Comparison of ENCODE assay signal across 13 cellular contexts in genomic region chr16:84605339-84605848, GRCh38. TPM values are rescaled to one million over a fixed set of nuclear protein-coding genes. Genes with fewer than 3 reads are reported as not detected.
A peak's percentile ranks its signal among the peaks of the same experiment; 100 is the strongest.
DNase-seq lines count a peak whose midpoint lies in the region; ATAC-seq and TF ChIP-seq lines count a peak whose summit lies in the region.
"Had no signal": no experiment of that assay in that cellular context is flagged by ENCODE, and none has a peak within 500 bp of the region (broad histone marks: within the 10 kb centered on the region; RNA-seq: fewer than 3 reads in every experiment).

No MANE protein-coding gene starts in this region.

- DNase-seq in CD1c-positive myeloid dendritic cell (ENCODE audit: extremely low spot score) = peak; percentile 15
- no peak for DNase-seq in HCT116 (ENCODE audit: low read depth, low spot score)
- DNase-seq in activated CD4-positive, alpha-beta memory T cell treated with anti-CD3 and anti-CD28 coated beads, Interleukin-2, amount 10 ng/mL, durations not matched to agents 7 days and 5 days = no peak
- DNase-seq in naive thymus-derived CD4-positive, alpha-beta T cell = no peak
- DNase-seq in NCI-H226 = no peak
- no peak for DNase-seq in NCI-H524 treated with DMSO at 0.1 percent for 48 hours (lab: John Stamatoyannopoulos, UW)
- DNase-seq in adrenal gland = no peak
- DNase-seq in prostate gland (ENCODE audit: low spot score) = no peak
- DNase-seq: NCI-H1092 treated with DMSO at 0.1 percent for 48 hours, tibial artery had no signal

- intact Hi-C loops in HCT116 (cut with micrococcal nuclease) (no loop called here), adrenal gland (cut with DNase I) (no loop called here), prostate gland (cut with DNase I) (no loop called here)
- intact Hi-C loops in naive thymus-derived CD4-positive, alpha-beta T cell (cut with micrococcal nuclease) = no loop called here

- H3K79me2 ChIP-seq in HCT116 (ENCODE audit: insufficient read depth, low read length) = peaks cover 93% of the 10 kb centered on the region

- H3K27me3 ChIP-seq in HCT116 (ENCODE audit: insufficient read depth, low read length) (no peaks in the 10 kb centered on the region), adrenal gland (no peaks in the 10 kb centered on the region), prostate gland (replicated peaks; ENCODE audit: insufficient read depth) (no peaks in the 10 kb centered on the region)
- no peaks in the 10 kb centered on the region for H3K27me3 ChIP-seq in naive thymus-derived CD4-positive, alpha-beta T cell (ENCODE audit: control insufficient read depth in 2 of 2, insufficient read depth in 2 of 2, low read length in 2 of 2)
- H3K27me3 ChIP-seq: dorsolateral prefrontal cortex, hepatocyte, tibial artery had no signal

- TF ChIP-seq CTCF in HCT116 (IDR thresholded peaks at IDR 0.05 in 2 of 3, conservative IDR thresholded peaks at IDR 0.05 in 1 of 3; ENCODE audit: borderline replicate concordance in 1 of 3, insufficient read depth in 1 of 3, low read depth in 2 of 3, low read length in 2 of 3) (no peak), adrenal gland (IDR thresholded peaks at IDR 0.05) (no peak), prostate gland (IDR thresholded peaks at IDR 0.05) (no peak)

- TF ChIP-seq POLR2A in HCT116 (IDR thresholded peaks at IDR 0.05; ENCODE audit: borderline replicate concordance, extremely low read depth, insufficient read depth, insufficient read length) (no peak), adrenal gland (IDR thresholded peaks at IDR 0.05) (no peak), prostate gland (IDR thresholded peaks at IDR 0.05) (no peak)

- WGBS in adrenal gland, 4 donors = 88 to 94% (median 89%) methylated on average over 6 of the region's 6 CpGs
- 79% methylated on average over 6 of the region's 6 CpGs for WGBS in prostate gland

- H3K4me3 ChIP-seq in HCT116 (replicated peaks in 1 of 2; ENCODE audit: low read depth in 1 of 2, low read length in 2 of 2) (no peak overlapping the region), adrenal gland (no peak overlapping the region), prostate gland (no peak overlapping the region)
- H3K4me3 ChIP-seq in naive thymus-derived CD4-positive, alpha-beta T cell (ENCODE audit: low read length) = no peak overlapping the region
- H3K4me3 ChIP-seq: dorsolateral prefrontal cortex, hepatocyte, tibial artery had no signal

- H3K27ac Mint-ChIP-seq in activated CD4-positive, alpha-beta memory T cell treated with anti-CD3 and anti-CD28 coated beads, Interleukin-2, amount 10 ng/mL, durations not matched to agents 7 days and 5 days = peak overlapping the region; percentile 92
- peak overlapping the region; percentile 41 to 94 (median 76) for H3K27ac Mint-ChIP-seq in naive thymus-derived CD4-positive, alpha-beta T cell

- H3K4me1 ChIP-seq in HCT116 (ENCODE audit: control insufficient read depth in 1 of 2, insufficient read depth in 2 of 2, low read length in 2 of 2) (peaks cover 37 to 63% of the 10 kb centered on the region in 2 experiments), adrenal gland (replicated peaks in 1 of 2) (peaks cover 0 to 34% of the 10 kb centered on the region in 2 donors), prostate gland (replicated peaks) (no peaks in the 10 kb centered on the region)
- peaks cover 86 to 94% of the 10 kb centered on the region in 2 donors for H3K4me1 ChIP-seq in naive thymus-derived CD4-positive, alpha-beta T cell (ENCODE audit: control insufficient read depth in 2 of 2, insufficient read depth in 2 of 2, low read length in 2 of 2)

- TF ChIP-seq RAD21 in HCT116 (IDR thresholded peaks at IDR 0.05; ENCODE audit: low read depth) = no peak

- POLR2A ChIA-PET in HCT116 (lab: Charles Lee) = interaction anchor here (1.3 kb wide), 1 partner anchor 13 kb away, joined by 4 read pairs; the partner anchor contains the start of gene COTL1
- POLR2A ChIA-PET in activated CD4-positive, alpha-beta memory T cell treated with anti-CD3 and anti-CD28 coated beads, Interleukin-2, amount 10 ng/mL, durations not matched to agents 7 days and 5 days (lab: Charles Lee) = interaction anchor here (0.9 to 5.3 kb wide), 8 partner anchors 9 to 94 kb away, joined by 3 to 142 read pairs (median 14); no protein-coding TSS in a partner anchor
- POLR2A ChIA-PET in naive thymus-derived CD4-positive, alpha-beta T cell (lab: Charles Lee) = interaction anchor here (1.1 to 4.4 kb wide), 4 partner anchors 7 to 91 kb away, joined by 4 to 32 read pairs (median 19); no protein-coding TSS in a partner anchor

- CTCF ChIA-PET in HCT116 (lab: Charles Lee) = no interaction called here
- CTCF ChIA-PET in activated CD4-positive, alpha-beta memory T cell treated with anti-CD3 and anti-CD28 coated beads, Interleukin-2, amount 10 ng/mL, durations not matched to agents 7 days and 5 days (lab: Charles Lee) = interaction anchor here (0.6 to 3.8 kb wide), 3 partner anchors 7 to 19 kb away, joined by 3 to 22 read pairs (median 4); no protein-coding TSS in a partner anchor
- CTCF ChIA-PET in naive thymus-derived CD4-positive, alpha-beta T cell (lab: Charles Lee) = no interaction called here

- no peak overlapping the region for H3K4me3 Mint-ChIP-seq in activated CD4-positive, alpha-beta memory T cell treated with anti-CD3 and anti-CD28 coated beads, Interleukin-2, amount 10 ng/mL, durations not matched to agents 7 days and 5 days
- H3K4me3 Mint-ChIP-seq in naive thymus-derived CD4-positive, alpha-beta T cell = peak overlapping the region in 5 of 10 donors; percentile 23 to 89 (median 31)

- H3K36me3 Mint-ChIP-seq in activated CD4-positive, alpha-beta memory T cell treated with anti-CD3 and anti-CD28 coated beads, Interleukin-2, amount 10 ng/mL, durations not matched to agents 7 days and 5 days (ENCODE audit: low read depth) = peaks cover 77% of the 10 kb centered on the region
- peaks cover 0 to 61% (median 4%) of the 10 kb centered on the region in 5 donors for H3K36me3 Mint-ChIP-seq in naive thymus-derived CD4-positive, alpha-beta T cell

- peaks cover 4% of the 10 kb centered on the region; the same call in 1 of the 2 replicates for H4K20me1 ChIP-seq in HCT116 (ENCODE audit: insufficient read depth)

- H2AFZ ChIP-seq in HCT116 (ENCODE audit: low read depth, low read length, poor library complexity, severe bottlenecking) = no peak overlapping the region
- H2AFZ ChIP-seq: hepatocyte had no signal

- H3K27ac ChIP-seq in HCT116 (ENCODE audit: low read depth, low read length) (no peak overlapping the region), adrenal gland (no peak overlapping the region), prostate gland (no peak overlapping the region)
- no peak overlapping the region for H3K27ac ChIP-seq in naive thymus-derived CD4-positive, alpha-beta T cell (ENCODE audit: low read depth, low read length)
- H3K27ac ChIP-seq: hepatocyte, tibial artery had no signal

- ATAC-seq in HCT116 = no peak
- no peak for ATAC-seq in naive thymus-derived CD4-positive, alpha-beta T cell
- ATAC-seq: HepG2 had no signal

- H3K9me2 ChIP-seq in HCT116 (ENCODE audit: insufficient read depth) = no peaks in the 10 kb centered on the region

- no TSS peak for BruUV-seq in HCT116 (replicated peaks; lab: Mats Ljungman, UMichigan)

- H3K4me2 ChIP-seq in HCT116 (ENCODE audit: low read length) = no peak overlapping the region
- H3K4me2 ChIP-seq: hepatocyte had no signal

- peaks cover 96% of the 10 kb centered on the region for H3K4me1 Mint-ChIP-seq in activated CD4-positive, alpha-beta memory T cell treated with anti-CD3 and anti-CD28 coated beads, Interleukin-2, amount 10 ng/mL, durations not matched to agents 7 days and 5 days
- peaks cover 68 to 96% (median 93%) of the 10 kb centered on the region in 7 donors for H3K4me1 Mint-ChIP-seq in naive thymus-derived CD4-positive, alpha-beta T cell

- no peak overlapping the region for H3K9ac ChIP-seq in HCT116 (ENCODE audit: low read length)

- peaks cover 0 to 2% of the 10 kb centered on the region in 2 experiments; a peak in 1 of 4 replicates for H3K36me3 ChIP-seq in HCT116 (ENCODE audit: control insufficient read depth in 1 of 2, insufficient read depth in 2 of 2, low read length in 2 of 2)
- H3K36me3 ChIP-seq in naive thymus-derived CD4-positive, alpha-beta T cell (ENCODE audit: control insufficient read depth in 2 of 3, insufficient read depth in 3 of 3, low read length in 3 of 3) = peaks cover 0 to 5% (median 0%) of the 10 kb centered on the region in 3 experiments
- H3K36me3 ChIP-seq in adrenal gland (replicated peaks in 1 of 2) = no peaks in the 10 kb centered on the region
- no peaks in the 10 kb centered on the region for H3K36me3 ChIP-seq in prostate gland
- H3K36me3 ChIP-seq: tibial artery had no signal

- H3K27me3 Mint-ChIP-seq in activated CD4-positive, alpha-beta memory T cell treated with anti-CD3 and anti-CD28 coated beads, Interleukin-2, amount 10 ng/mL, durations not matched to agents 7 days and 5 days = no peaks in the 10 kb centered on the region
- H3K27me3 Mint-ChIP-seq in naive thymus-derived CD4-positive, alpha-beta T cell = no peaks in the 10 kb centered on the region

- H3K9me3 Mint-ChIP-seq in activated CD4-positive, alpha-beta memory T cell treated with anti-CD3 and anti-CD28 coated beads, Interleukin-2, amount 10 ng/mL, durations not matched to agents 7 days and 5 days = peaks cover 2% of the 10 kb centered on the region
- peaks cover 0 to 4% (median 0%) of the 10 kb centered on the region in 11 donors for H3K9me3 Mint-ChIP-seq in naive thymus-derived CD4-positive, alpha-beta T cell

- RAD21 ChIA-PET in HCT116 (lab: Charles Lee; ENCODE audit: low non-redundant PET in 1 of 2, low total read pairs in 2 of 2, uncharacterized antibody in 2 of 2, unreplicated experiment in 2 of 2) = no interaction called here

- H3K9me3 ChIP-seq in HCT116 (ENCODE audit: control insufficient read depth in 1 of 2, insufficient read depth in 1 of 2, low read depth in 1 of 2, low read length in 2 of 2) = no peaks in the 10 kb centered on the region
- no peaks in the 10 kb centered on the region for H3K9me3 ChIP-seq in naive thymus-derived CD4-positive, alpha-beta T cell (ENCODE audit: control insufficient read depth in 2 of 3, low read length in 3 of 3)
- H3K9me3 ChIP-seq in adrenal gland (replicated peaks in 1 of 3) = no peaks in the 10 kb centered on the region
- no peaks in the 10 kb centered on the region for H3K9me3 ChIP-seq in prostate gland

RNA-seq across cellular contexts. Expression of gene COTL1, which starts 12.5 kb away (rescaled TPM):
- total RNA-seq in HCT116 (2021; ENCODE audit: unreplicated experiment) (276 TPM), adrenal gland (10 to 100 TPM; 30.0 to 93.8 (median 61.8) TPM), prostate gland (100 to 1,000 TPM in 1 of 2 donors, 10 to 100 TPM in 1; 46.8 to 110 TPM)
- polyA plus RNA-seq in HCT116 (2012) = 173 and 223 TPM in 2 replicates
- total RNA-seq in activated CD4-positive, alpha-beta memory T cell treated with anti-CD3 and anti-CD28 coated beads, Interleukin-2, amount 10 ng/mL, durations not matched to agents 7 days and 5 days = 100 to 1,000 TPM; 676 to 689 TPM
- total RNA-seq in naive thymus-derived CD4-positive, alpha-beta T cell = 100 to 1,000 TPM in 3 of 5 experiments, 10 to 100 TPM in 2; 84.2 to 704 (median 172) TPM
- polyA plus RNA-seq in naive thymus-derived CD4-positive, alpha-beta T cell = 100 to 1,000 TPM; 268 to 344 TPM
- 10 to 100 TPM; 45.4 to 54.5 (median 53.0) TPM for polyA plus RNA-seq in adrenal gland

RNA-seq across cellular contexts. Expression of gene KLHL36, which starts 42.9 kb away (rescaled TPM):
- total RNA-seq in HCT116 (2021; ENCODE audit: unreplicated experiment) = 79.0 TPM
- 43.7 and 54.3 TPM in 2 replicates for polyA plus RNA-seq in HCT116 (2012)
- total RNA-seq in activated CD4-positive, alpha-beta memory T cell treated with anti-CD3 and anti-CD28 coated beads, Interleukin-2, amount 10 ng/mL, durations not matched to agents 7 days and 5 days = 10 to 100 TPM; 45.7 to 49.0 TPM
- total RNA-seq in naive thymus-derived CD4-positive, alpha-beta T cell = 100 to 1,000 TPM in 2 of 5 experiments, 10 to 100 TPM in 3; 51.8 to 161 (median 97.8) TPM
- 10 to 100 TPM; 45.8 to 73.7 TPM for polyA plus RNA-seq in naive thymus-derived CD4-positive, alpha-beta T cell
- total RNA-seq in adrenal gland = 10 to 100 TPM; 35.5 to 81.6 (median 60.4) TPM
- 10 to 100 TPM; 10.7 to 25.2 (median 22.8) TPM for polyA plus RNA-seq in adrenal gland
- total RNA-seq in prostate gland = 100 to 1,000 TPM in 1 of 2 donors, 10 to 100 TPM in 1; 57.1 to 106 TPM
